Comparison of ENCODE assay signal across 1 cellular context in genomic region chr10:98910048-98910447, GRCh38.
A peak's percentile ranks its signal among the peaks of the same experiment; 100 is the strongest.
TF ChIP-seq lines count a peak whose summit lies in the region.

No MANE protein-coding gene starts in this region.

TF ChIP-seq in K562, 482 proteins besides CTCF, POLR2A, EP300 and RAD21 (continued from another document and continues in another):
- TF ChIP-seq BCLAF1 (IDR thresholded peaks at IDR 0.05; ENCODE audit: borderline replicate concordance in 1 of 2, control insufficient read depth in 1 of 2, low read depth in 2 of 2, low read length in 1 of 2), result 0 out of 4 replicates have a peak, but pooled peaks of 1 of the 2 experiments have one; percentile 29
- 0 out of 2 replicates have a peak, but pooled peaks have one; percentile 20 for TF ChIP-seq ZNF274 (IDR thresholded peaks at IDR 0.05; ENCODE audit: borderline replicate concordance, low read depth, low read length)
- TF ChIP-seq NFE2 (IDR thresholded peaks at IDR 0.05; ENCODE audit: low read depth), result peak; percentile 39; the same call in 1 of the 2 replicates
- peak; percentile 88 for TF ChIP-seq HDAC2 (IDR thresholded peaks at IDR 0.05)
- TF ChIP-seq KDM2B (CRISPR knock-in tag; IDR thresholded peaks at IDR 0.05), result no peak
- peak; percentile 92 for TF ChIP-seq NEUROD1 (IDR thresholded peaks at IDR 0.05; ENCODE audit: borderline replicate concordance, low read depth, low read length, partially characterized antibody)
- no peak for TF ChIP-seq DLX4 (CRISPR knock-in tag; IDR thresholded peaks at IDR 0.05)
- no peak for TF ChIP-seq SREBF1 (IDR thresholded peaks at IDR 0.05; ENCODE audit: borderline replicate concordance, low read depth, low read length)
- no peak for TF ChIP-seq ZNF584 (CRISPR knock-in tag; IDR thresholded peaks at IDR 0.05; ENCODE audit: low read depth)
- no peak for TF ChIP-seq TOE1 (IDR thresholded peaks at IDR 0.05; ENCODE audit: borderline replicate concordance)
- TF ChIP-seq TOE1 (CRISPR knock-in tag; IDR thresholded peaks at IDR 0.05; ENCODE audit: borderline replicate concordance, low read depth), result no peak
- TF ChIP-seq PHF21A (IDR thresholded peaks at IDR 0.05; ENCODE audit: borderline replicate concordance, low read depth), result 0 out of 2 replicates have a peak, but pooled peaks have one; percentile 42
- no peak for TF ChIP-seq HINFP (tag; conservative IDR thresholded peaks at IDR 0.05; ENCODE audit: low read depth)
- TF ChIP-seq UBTF (IDR thresholded peaks at IDR 0.05; ENCODE audit: borderline replicate concordance in 1 of 2, low read depth in 2 of 2, low read length in 2 of 2), result no peak
- TF ChIP-seq BRF1 (IDR thresholded peaks at IDR 0.05; ENCODE audit: borderline replicate concordance, extremely low read depth, insufficient read length), result no peak
- peak; percentile 88 for TF ChIP-seq LEF1 (IDR thresholded peaks at IDR 0.05)
- no peak for TF ChIP-seq KDM4B (IDR thresholded peaks at IDR 0.05; ENCODE audit: borderline replicate concordance in 2 of 2, low read depth in 1 of 2)
- TF ChIP-seq BRF2 (IDR thresholded peaks at IDR 0.05; ENCODE audit: borderline replicate concordance, insufficient read depth, insufficient read length), result no peak
- TF ChIP-seq NCOA2 (IDR thresholded peaks at IDR 0.05; ENCODE audit: partially characterized antibody in 2 of 2), result peak; percentile 51 to 68
- no peak for TF ChIP-seq STAT6 (CRISPR knock-in tag; IDR thresholded peaks at IDR 0.05)
- TF ChIP-seq ZKSCAN8 (CRISPR knock-in tag; IDR thresholded peaks at IDR 0.05), result peak; percentile 72
- TF ChIP-seq KHSRP (IDR thresholded peaks at IDR 0.05), result 0 out of 2 replicates have a peak, but pooled peaks have one; percentile 18
- peak; percentile 22 for TF ChIP-seq NCOA4 (IDR thresholded peaks at IDR 0.05; ENCODE audit: partially characterized antibody)
- no peak for TF ChIP-seq ZZZ3 (IDR thresholded peaks at IDR 0.05)
- no peak for TF ChIP-seq GTF2A2 (tag; IDR thresholded peaks at IDR 0.05)
- peak; percentile 99 for TF ChIP-seq CBFA2T3 (IDR thresholded peaks at IDR 0.05)
- no peak for TF ChIP-seq E2F3 (CRISPR knock-in tag; IDR thresholded peaks at IDR 0.05)
- no peak for TF ChIP-seq RFX1 (IDR thresholded peaks at IDR 0.05)
- no peak for TF ChIP-seq NR2C1 (IDR thresholded peaks at IDR 0.05)
- no peak for TF ChIP-seq NR2C1 (tag; IDR thresholded peaks at IDR 0.05)
- TF ChIP-seq USF1 (CRISPR knock-in tag; IDR thresholded peaks at IDR 0.05), result no peak
- no peak for TF ChIP-seq ZNF668 (CRISPR knock-in tag; IDR thresholded peaks at IDR 0.05)
- no peak for TF ChIP-seq MGA (IDR thresholded peaks at IDR 0.05)
